ENCODE assay signal across 1 cellular context in the genomic region with DNA sequence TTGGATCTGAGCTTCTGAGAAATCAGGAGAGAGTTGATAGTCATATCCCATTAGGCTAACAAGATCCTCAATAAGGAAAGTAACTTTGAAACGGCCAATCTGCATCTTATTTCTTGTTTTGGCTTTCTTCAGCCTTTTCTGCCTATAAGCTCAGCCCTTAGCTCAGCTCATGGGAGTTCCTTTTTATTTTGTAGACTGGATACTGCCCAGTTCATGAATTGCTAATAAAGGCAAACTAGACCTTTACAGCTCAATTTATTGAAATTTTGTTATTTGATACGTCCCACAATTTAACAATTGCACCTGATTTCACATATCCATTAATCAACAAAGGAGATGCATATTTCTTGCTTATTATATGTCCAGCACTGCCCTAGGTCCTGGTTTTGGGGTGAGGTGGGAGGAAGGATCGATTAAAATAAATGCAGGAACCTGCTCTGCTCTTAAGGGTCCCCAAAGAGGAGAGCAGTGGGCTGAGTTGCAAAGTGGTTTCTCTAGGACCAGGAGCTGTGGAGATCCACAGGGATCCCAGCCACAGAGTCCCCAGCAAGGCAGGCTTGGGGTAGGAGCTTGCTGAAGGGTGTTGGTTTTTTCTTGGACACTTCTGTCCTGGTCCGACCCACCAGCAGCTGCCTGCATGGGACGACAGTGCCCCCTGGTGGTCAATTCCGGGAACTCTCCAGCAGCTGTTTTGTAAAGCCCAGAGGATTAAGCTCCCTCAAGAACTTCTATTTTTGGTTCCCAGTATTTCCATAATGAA.
TF ChIP-seq lines count a peak whose summit lies in the region.

No MANE protein-coding gene starts in this region.

TF ChIP-seq in K562, 482 proteins besides CTCF, POLR2A, EP300 and RAD21 (continued from another document and continues in another):
- TF ChIP-seq ZNF384 (IDR thresholded peaks at IDR 0.05; ENCODE audit: low read depth, low read length) (peak; percentile 55; the same call in 1 of the 2 replicates), PHF8 (IDR thresholded peaks at IDR 0.05; ENCODE audit: borderline replicate concordance, low read length) (no peak), MTA2 (IDR thresholded peaks at IDR 0.05; ENCODE audit: low read depth) (no peak), HOXB6 (CRISPR knock-in tag; IDR thresholded peaks at IDR 0.05; ENCODE audit: borderline replicate concordance) (no peak), PHB2 (IDR thresholded peaks at IDR 0.05; ENCODE audit: low read depth) (no peak), NCOA2 (IDR thresholded peaks at IDR 0.05; ENCODE audit: partially characterized antibody in 2 of 2) (no peak), FOXP1 (CRISPR knock-in tag; IDR thresholded peaks at IDR 0.05) (no peak), ZNF224 (CRISPR knock-in tag; IDR thresholded peaks at IDR 0.05) (no peak), SP2 (IDR thresholded peaks at IDR 0.05; ENCODE audit: extremely low read depth, low read depth, low read length, poor library complexity, severe bottlenecking) (no peak), BHLHE40 (IDR thresholded peaks at IDR 0.05; ENCODE audit: low read length) (0 out of 2 replicates have a peak, but pooled peaks have one; percentile 13), ZNF121 (CRISPR knock-in tag; conservative IDR thresholded peaks at IDR 0.05) (no peak), RBM17 (IDR thresholded peaks at IDR 0.05; ENCODE audit: borderline replicate concordance, low read depth, low read length) (no peak), ZNF12 (CRISPR knock-in tag; IDR thresholded peaks at IDR 0.05) (no peak), ZNF780A (CRISPR knock-in tag; IDR thresholded peaks at IDR 0.05) (no peak), ZC3H11A (IDR thresholded peaks at IDR 0.05; ENCODE audit: low read depth, low read length) (0 out of 2 replicates have a peak, but pooled peaks have one; percentile 70), PHB (CRISPR knock-in tag; IDR thresholded peaks at IDR 0.05) (no peak), CEBPG (CRISPR knock-in tag; IDR thresholded peaks at IDR 0.05) (no peak), CEBPG (tag; conservative IDR thresholded peaks at IDR 0.05 in 1 of 2, IDR thresholded peaks at IDR 0.05 in 1 of 2) (no peak), ZNF551 (CRISPR knock-in tag; IDR thresholded peaks at IDR 0.05) (no peak), SREBF1 (IDR thresholded peaks at IDR 0.05; ENCODE audit: borderline replicate concordance, low read depth, low read length) (no peak), ZNF24 (IDR thresholded peaks at IDR 0.05) (no peak), ZSCAN29 (IDR thresholded peaks at IDR 0.05) (no peak), FOXK1 (CRISPR knock-in tag; IDR thresholded peaks at IDR 0.05; ENCODE audit: borderline replicate concordance) (no peak), HIVEP1 (CRISPR knock-in tag; IDR thresholded peaks at IDR 0.05) (no peak), POLR2H (tag; IDR thresholded peaks at IDR 0.05; ENCODE audit: low read depth) (no peak), MXI1 (IDR thresholded peaks at IDR 0.05; ENCODE audit: low read depth, low read length) (no peak), SAFB2 (IDR thresholded peaks at IDR 0.05; ENCODE audit: borderline replicate concordance, low read depth, low read length, severe bottlenecking) (no peak), SNRNP70 (optimal IDR thresholded peaks at IDR 0.05; ENCODE audit: low read depth, low read length) (no peak), NFYB (IDR thresholded peaks at IDR 0.05; ENCODE audit: extremely low read depth, insufficient read length) (no peak), EGR1 (conservative IDR thresholded peaks at IDR 0.05) (no peak), KHSRP (IDR thresholded peaks at IDR 0.05) (no peak), SMARCA4 (IDR thresholded peaks at IDR 0.05) (no peak), CCAR2 (IDR thresholded peaks at IDR 0.05; ENCODE audit: low read depth, low read length) (no peak), SMARCC2 (IDR thresholded peaks at IDR 0.05; ENCODE audit: low read depth) (no peak), GABPB1 (CRISPR knock-in tag; IDR thresholded peaks at IDR 0.05) (no peak), HNRNPUL1 (IDR thresholded peaks at IDR 0.05; ENCODE audit: low read length) (no peak), CREBBP (IDR thresholded peaks at IDR 0.05; ENCODE audit: low read depth, low read length) (no peak), SMAD1 (IDR thresholded peaks at IDR 0.05; ENCODE audit: low read depth, low read length, partially characterized antibody) (no peak), ELF2 (CRISPR knock-in tag; IDR thresholded peaks at IDR 0.05) (no peak), CXXC5 (CRISPR knock-in tag; IDR thresholded peaks at IDR 0.05) (0 out of 2 replicates have a peak, but pooled peaks have one; percentile 12), STAG1 (CRISPR knock-in tag; IDR thresholded peaks at IDR 0.05; ENCODE audit: borderline replicate concordance) (peak; percentile 100), FOXJ2 (tag; IDR thresholded peaks at IDR 0.05) (peak; percentile 21; the same call in 1 of the 2 replicates), SIRT6 (IDR thresholded peaks at IDR 0.05; ENCODE audit: low read depth, low read length) (no peak), NEUROD1 (IDR thresholded peaks at IDR 0.05; ENCODE audit: borderline replicate concordance, low read depth, low read length, partially characterized antibody) (no peak), KAT2B (IDR thresholded peaks at IDR 0.05; ENCODE audit: low read depth, low read length) (no peak), ZNF324 (CRISPR knock-in tag; IDR thresholded peaks at IDR 0.05) (no peak)
- TF ChIP-seq, protein P1, sequence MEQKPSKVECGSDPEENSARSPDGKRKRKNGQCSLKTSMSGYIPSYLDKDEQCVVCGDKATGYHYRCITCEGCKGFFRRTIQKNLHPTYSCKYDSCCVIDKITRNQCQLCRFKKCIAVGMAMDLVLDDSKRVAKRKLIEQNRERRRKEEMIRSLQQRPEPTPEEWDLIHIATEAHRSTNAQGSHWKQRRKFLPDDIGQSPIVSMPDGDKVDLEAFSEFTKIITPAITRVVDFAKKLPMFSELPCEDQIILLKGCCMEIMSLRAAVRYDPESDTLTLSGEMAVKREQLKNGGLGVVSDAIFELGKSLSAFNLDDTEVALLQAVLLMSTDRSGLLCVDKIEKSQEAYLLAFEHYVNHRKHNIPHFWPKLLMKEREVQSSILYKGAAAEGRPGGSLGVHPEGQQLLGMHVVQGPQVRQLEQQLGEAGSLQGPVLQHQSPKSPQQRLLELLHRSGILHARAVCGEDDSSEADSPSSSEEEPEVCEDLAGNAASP (IDR thresholded peaks at IDR 0.05) = no peak
- TF ChIP-seq, protein P2, sequence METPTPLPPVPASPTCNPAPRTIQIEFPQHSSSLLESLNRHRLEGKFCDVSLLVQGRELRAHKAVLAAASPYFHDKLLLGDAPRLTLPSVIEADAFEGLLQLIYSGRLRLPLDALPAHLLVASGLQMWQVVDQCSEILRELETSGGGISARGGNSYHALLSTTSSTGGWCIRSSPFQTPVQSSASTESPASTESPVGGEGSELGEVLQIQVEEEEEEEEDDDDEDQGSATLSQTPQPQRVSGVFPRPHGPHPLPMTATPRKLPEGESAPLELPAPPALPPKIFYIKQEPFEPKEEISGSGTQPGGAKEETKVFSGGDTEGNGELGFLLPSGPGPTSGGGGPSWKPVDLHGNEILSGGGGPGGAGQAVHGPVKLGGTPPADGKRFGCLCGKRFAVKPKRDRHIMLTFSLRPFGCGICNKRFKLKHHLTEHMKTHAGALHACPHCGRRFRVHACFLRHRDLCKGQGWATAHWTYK (CRISPR knock-in tag; IDR thresholded peaks at IDR 0.05) = 0 out of 2 replicates have a peak, but pooled peaks have one; percentile 26
- TF ChIP-seq, protein P3, sequence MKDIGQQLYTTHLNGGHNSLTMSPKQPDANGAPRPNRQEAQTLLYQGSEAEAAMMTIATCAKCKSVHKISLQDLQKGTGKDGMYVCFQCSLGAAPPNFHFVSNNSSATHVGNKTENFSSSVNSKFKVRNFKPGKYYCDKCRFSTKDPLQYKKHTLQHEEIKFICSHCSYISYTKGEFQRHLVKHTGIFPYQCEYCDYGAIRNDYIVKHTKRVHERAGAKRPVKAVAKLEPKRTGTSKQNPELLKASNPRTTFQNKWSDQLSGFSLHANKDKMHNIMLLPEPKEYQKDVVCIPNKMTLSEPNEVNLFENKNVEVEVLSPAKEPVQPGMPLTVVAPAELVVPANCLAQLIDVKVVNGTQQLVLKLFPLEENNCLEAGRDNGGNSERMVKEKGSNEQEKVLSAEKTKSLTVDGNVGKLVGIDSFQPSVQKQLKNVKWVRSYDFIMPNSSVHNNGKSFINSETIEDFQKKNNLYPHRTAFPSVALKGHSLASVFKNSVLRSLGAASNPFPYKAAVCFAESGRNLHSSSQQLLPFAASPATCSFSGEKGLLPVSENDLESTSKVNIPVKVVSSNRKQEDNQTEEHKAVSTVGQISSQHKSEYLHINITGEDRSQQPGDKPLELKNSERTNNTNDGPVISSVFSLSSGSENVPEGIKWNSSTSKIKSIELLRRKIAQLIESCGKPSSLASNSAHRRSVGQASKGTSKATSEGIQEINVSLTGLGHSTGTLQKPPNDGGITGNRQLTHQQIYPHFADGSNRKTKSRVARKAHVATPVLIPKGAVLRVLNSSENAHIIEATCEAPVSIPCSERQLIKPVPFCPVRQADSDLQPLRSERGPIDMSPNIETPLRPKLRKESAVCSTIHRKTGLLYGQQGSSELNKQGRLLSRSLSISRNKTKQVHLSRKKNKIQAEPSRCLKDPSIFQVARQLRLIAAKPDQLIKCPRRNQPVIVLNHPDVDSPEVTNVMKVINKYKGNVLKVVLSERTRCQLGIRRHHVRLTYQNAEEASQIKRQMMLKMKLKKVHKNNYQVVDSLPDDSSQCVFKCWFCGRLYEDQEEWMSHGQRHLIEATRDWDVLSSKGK (CRISPR knock-in tag; IDR thresholded peaks at IDR 0.05) = no peak
- TF ChIP-seq, protein P4, sequence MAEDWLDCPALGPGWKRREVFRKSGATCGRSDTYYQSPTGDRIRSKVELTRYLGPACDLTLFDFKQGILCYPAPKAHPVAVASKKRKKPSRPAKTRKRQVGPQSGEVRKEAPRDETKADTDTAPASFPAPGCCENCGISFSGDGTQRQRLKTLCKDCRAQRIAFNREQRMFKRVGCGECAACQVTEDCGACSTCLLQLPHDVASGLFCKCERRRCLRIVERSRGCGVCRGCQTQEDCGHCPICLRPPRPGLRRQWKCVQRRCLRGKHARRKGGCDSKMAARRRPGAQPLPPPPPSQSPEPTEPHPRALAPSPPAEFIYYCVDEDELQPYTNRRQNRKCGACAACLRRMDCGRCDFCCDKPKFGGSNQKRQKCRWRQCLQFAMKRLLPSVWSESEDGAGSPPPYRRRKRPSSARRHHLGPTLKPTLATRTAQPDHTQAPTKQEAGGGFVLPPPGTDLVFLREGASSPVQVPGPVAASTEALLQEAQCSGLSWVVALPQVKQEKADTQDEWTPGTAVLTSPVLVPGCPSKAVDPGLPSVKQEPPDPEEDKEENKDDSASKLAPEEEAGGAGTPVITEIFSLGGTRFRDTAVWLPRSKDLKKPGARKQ (CRISPR knock-in tag; IDR thresholded peaks at IDR 0.05) = no peak
- TF ChIP-seq, protein P5, sequence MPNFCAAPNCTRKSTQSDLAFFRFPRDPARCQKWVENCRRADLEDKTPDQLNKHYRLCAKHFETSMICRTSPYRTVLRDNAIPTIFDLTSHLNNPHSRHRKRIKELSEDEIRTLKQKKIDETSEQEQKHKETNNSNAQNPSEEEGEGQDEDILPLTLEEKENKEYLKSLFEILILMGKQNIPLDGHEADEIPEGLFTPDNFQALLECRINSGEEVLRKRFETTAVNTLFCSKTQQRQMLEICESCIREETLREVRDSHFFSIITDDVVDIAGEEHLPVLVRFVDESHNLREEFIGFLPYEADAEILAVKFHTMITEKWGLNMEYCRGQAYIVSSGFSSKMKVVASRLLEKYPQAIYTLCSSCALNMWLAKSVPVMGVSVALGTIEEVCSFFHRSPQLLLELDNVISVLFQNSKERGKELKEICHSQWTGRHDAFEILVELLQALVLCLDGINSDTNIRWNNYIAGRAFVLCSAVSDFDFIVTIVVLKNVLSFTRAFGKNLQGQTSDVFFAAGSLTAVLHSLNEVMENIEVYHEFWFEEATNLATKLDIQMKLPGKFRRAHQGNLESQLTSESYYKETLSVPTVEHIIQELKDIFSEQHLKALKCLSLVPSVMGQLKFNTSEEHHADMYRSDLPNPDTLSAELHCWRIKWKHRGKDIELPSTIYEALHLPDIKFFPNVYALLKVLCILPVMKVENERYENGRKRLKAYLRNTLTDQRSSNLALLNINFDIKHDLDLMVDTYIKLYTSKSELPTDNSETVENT (CRISPR knock-in tag; IDR thresholded peaks at IDR 0.05) = no peak
- TF ChIP-seq, protein P6, sequence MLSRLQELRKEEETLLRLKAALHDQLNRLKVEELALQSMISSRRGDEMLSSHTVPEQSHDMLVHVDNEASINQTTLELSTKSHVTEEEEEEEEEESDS (CRISPR knock-in tag; IDR thresholded peaks at IDR 0.05) = no peak
- TF ChIP-seq, protein P7, sequence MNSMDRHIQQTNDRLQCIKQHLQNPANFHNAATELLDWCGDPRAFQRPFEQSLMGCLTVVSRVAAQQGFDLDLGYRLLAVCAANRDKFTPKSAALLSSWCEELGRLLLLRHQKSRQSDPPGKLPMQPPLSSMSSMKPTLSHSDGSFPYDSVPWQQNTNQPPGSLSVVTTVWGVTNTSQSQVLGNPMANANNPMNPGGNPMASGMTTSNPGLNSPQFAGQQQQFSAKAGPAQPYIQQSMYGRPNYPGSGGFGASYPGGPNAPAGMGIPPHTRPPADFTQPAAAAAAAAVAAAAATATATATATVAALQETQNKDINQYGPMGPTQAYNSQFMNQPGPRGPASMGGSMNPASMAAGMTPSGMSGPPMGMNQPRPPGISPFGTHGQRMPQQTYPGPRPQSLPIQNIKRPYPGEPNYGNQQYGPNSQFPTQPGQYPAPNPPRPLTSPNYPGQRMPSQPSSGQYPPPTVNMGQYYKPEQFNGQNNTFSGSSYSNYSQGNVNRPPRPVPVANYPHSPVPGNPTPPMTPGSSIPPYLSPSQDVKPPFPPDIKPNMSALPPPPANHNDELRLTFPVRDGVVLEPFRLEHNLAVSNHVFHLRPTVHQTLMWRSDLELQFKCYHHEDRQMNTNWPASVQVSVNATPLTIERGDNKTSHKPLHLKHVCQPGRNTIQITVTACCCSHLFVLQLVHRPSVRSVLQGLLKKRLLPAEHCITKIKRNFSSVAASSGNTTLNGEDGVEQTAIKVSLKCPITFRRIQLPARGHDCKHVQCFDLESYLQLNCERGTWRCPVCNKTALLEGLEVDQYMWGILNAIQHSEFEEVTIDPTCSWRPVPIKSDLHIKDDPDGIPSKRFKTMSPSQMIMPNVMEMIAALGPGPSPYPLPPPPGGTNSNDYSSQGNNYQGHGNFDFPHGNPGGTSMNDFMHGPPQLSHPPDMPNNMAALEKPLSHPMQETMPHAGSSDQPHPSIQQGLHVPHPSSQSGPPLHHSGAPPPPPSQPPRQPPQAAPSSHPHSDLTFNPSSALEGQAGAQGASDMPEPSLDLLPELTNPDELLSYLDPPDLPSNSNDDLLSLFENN (IDR thresholded peaks at IDR 0.05; ENCODE audit: low read depth in 2 of 2, low read length in 2 of 2) = 0 out of 4 replicates have a peak, but pooled peaks of 1 of the 2 experiments have one; percentile 21
